Comparison of ENCODE assay signal across 9 cellular contexts in the genomic region with DNA sequence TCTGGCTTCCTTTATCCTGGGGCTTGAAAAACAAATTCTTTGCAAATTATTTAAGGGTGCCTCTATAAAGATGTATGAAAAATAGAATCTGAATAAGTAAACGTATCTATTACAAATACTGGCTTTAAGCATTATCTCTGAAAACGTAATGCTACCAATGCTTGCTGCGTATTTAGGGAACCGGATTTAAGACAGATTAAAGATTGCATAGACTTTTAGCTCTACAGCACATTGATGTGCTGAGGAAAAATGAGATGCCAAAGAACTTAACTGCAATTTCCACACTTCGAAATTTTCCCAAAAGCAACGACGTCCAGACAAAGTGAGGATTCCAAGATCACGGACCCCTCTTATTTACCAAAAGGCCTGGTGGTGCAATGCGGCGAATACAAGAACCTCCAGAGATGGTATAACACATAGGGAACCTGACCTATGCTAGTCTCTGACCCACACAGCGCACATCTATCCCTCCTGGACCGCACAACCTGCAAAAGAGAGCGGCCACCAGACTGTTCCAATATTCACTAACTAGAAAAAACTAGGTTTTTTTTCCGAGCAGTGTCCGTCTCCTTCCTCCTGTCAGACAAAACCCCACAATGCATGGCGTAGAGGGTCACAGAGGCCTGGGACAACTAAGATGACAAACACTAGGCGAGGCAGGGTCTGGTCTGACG. TPM values are rescaled to one million over a fixed set of nuclear protein-coding genes. Genes with fewer than 3 reads are reported as not detected.
DNase-seq lines count a peak whose midpoint lies in the region; ATAC-seq, FAIRE-seq and TF ChIP-seq lines count a peak whose summit lies in the region.
"Had no signal": no experiment of that assay in that cellular context is flagged by ENCODE, and none has a peak within 500 bp of the region (broad histone marks: within the 10 kb centered on the region; RNA-seq: fewer than 3 reads in every experiment).

No MANE protein-coding gene starts in this region.

- H3K9ac ChIP-seq in astrocyte (ENCODE audit: low read length), result peak overlapping the region; percentile 99

- H3K4me2 ChIP-seq in astrocyte (ENCODE audit: low read length), result peak overlapping the region; percentile 89

- peak overlapping the region; percentile 87 for H3K27ac ChIP-seq in CD4-positive, alpha-beta memory T cell (ENCODE audit: low read depth, low read length)
- H3K27ac ChIP-seq in astrocyte (ENCODE audit: low read depth, low read length), result peak overlapping the region; percentile 100
- H3K27ac ChIP-seq in tibial artery, result peak overlapping the region; percentile 94

- CTCF ChIA-PET in CD4-positive, alpha-beta memory T cell (lab: Charles Lee; ENCODE audit: partially characterized antibody), result interaction anchor here (0.9 to 2.2 kb wide), 3 partner anchors 8 to 273 kb away, joined by 3 to 10 read pairs (median 4); a partner anchor contains a TSS

- H3K9me3 Mint-ChIP-seq in CD4-positive, alpha-beta memory T cell, result no peaks in the 10 kb centered on the region
- H3K9me3 Mint-ChIP-seq in astrocyte (ENCODE audit: unreplicated experiment), result no peaks in the 10 kb centered on the region
- H3K9me3 Mint-ChIP-seq: natural killer cell treated with Interleukin-12 subunit alpha and Interleukin-12 subunit beta and Interleukin-15 and Interleukin-18, amount 100 ng/mL, for 72 hours had no signal

- H3K79me2 ChIP-seq in astrocyte (ENCODE audit: insufficient read depth, low read length), result peaks cover 47% of the 10 kb centered on the region

- H4K20me1 ChIP-seq in astrocyte (ENCODE audit: insufficient read depth, low read length), result peaks cover 16% of the 10 kb centered on the region

- POLR2A ChIA-PET in CD4-positive, alpha-beta memory T cell (lab: Charles Lee; ENCODE audit: partially characterized antibody), result interaction anchor here (0.8 to 4.3 kb wide), 14 partner anchors 8 to 1748 kb away, joined by 3 to 92 read pairs (median 8); a partner anchor contains a TSS

- no peaks in the 10 kb centered on the region for H3K27me3 Mint-ChIP-seq in CD4-positive, alpha-beta memory T cell
- no peaks in the 10 kb centered on the region for H3K27me3 Mint-ChIP-seq in astrocyte (ENCODE audit: low read depth, unreplicated experiment)
- H3K27me3 Mint-ChIP-seq: natural killer cell treated with Interleukin-12 subunit alpha and Interleukin-12 subunit beta and Interleukin-15 and Interleukin-18, amount 100 ng/mL, for 72 hours had no signal

- TF ChIP-seq CTCF in astrocyte (IDR thresholded peaks at IDR 0.05; ENCODE audit: insufficient read depth, low read depth, low read length) (no peak), tibial artery (IDR thresholded peaks at IDR 0.05) (no peak)

- no peak for FAIRE-seq in astrocyte (lab: Jason Lieb, UNC)

- peaks cover 17 to 39% (median 18%) of the 10 kb centered on the region in 4 donors for H3K4me1 Mint-ChIP-seq in CD4-positive, alpha-beta memory T cell
- peaks cover 9% of the 10 kb centered on the region for H3K4me1 Mint-ChIP-seq in astrocyte (ENCODE audit: low read depth, unreplicated experiment)

- ATAC-seq in GM19467 (IDR thresholded peaks at IDR 0.05; ENCODE audit: unreplicated experiment), result peak; percentile 26
- peak; percentile 10 for ATAC-seq in HG03521 (IDR thresholded peaks at IDR 0.05; ENCODE audit: unreplicated experiment)

- H3K4me1 ChIP-seq in CD4-positive, alpha-beta memory T cell (ENCODE audit: insufficient read depth, low read length), result peaks cover 27% of the 10 kb centered on the region
- H3K4me1 ChIP-seq in astrocyte (ENCODE audit: insufficient read depth, low read length) (peaks cover 13% of the 10 kb centered on the region), tibial artery (peaks cover 4 to 50% (median 21%) of the 10 kb centered on the region in 4 donors)

- no peaks in the 10 kb centered on the region for H3K9me3 ChIP-seq in CD4-positive, alpha-beta memory T cell (ENCODE audit: control insufficient read depth in 1 of 2, low read length in 2 of 2)
- H3K9me3 ChIP-seq in astrocyte (ENCODE audit: insufficient read depth, low read depth, low read length) (no peaks in the 10 kb centered on the region), tibial artery (no peaks in the 10 kb centered on the region)

- H3K27ac Mint-ChIP-seq in CD4-positive, alpha-beta memory T cell, result no peak overlapping the region
- H3K27ac Mint-ChIP-seq in astrocyte (ENCODE audit: unreplicated experiment), result no peak overlapping the region
- H3K27ac Mint-ChIP-seq: natural killer cell treated with Interleukin-12 subunit alpha and Interleukin-12 subunit beta and Interleukin-15 and Interleukin-18, amount 100 ng/mL, for 72 hours had no signal

- peak overlapping the region; percentile 93 for H2AFZ ChIP-seq in astrocyte (ENCODE audit: low read depth, low read length)

- peak overlapping the region; percentile 69 to 90 for H3K4me3 ChIP-seq in CD4-positive, alpha-beta memory T cell (ENCODE audit: low read length in 2 of 2)
- H3K4me3 ChIP-seq in astrocyte (ENCODE audit: insufficient read depth, low read depth, low read length) (peak overlapping the region; percentile 98), tibial artery (peak overlapping the region; percentile 79 to 87)

- peak in 3 of 5 donors; percentile 15 to 35 (median 21) for DNase-seq in CD4-positive, alpha-beta memory T cell
- DNase-seq in astrocyte (ENCODE audit: low read depth) (no peak), iris pigment epithelial cell (ENCODE audit: low read depth) (peak; percentile 16), tibial artery (no peak), HT-29 (ENCODE audit: low spot score) (no peak)
- DNase-seq in activated CD4-positive, CD25-positive, alpha-beta regulatory T cell treated with anti-CD3 and anti-CD28 coated beads, Interleukin-2, amount 50 U/mL, for 72 hours, result no peak

- peaks cover 22 to 36% of the 10 kb centered on the region in 2 donors for H3K36me3 Mint-ChIP-seq in CD4-positive, alpha-beta memory T cell
- H3K36me3 Mint-ChIP-seq in astrocyte (ENCODE audit: low read depth, unreplicated experiment), result peaks cover 4% of the 10 kb centered on the region

- H3K27me3 ChIP-seq in CD4-positive, alpha-beta memory T cell (ENCODE audit: insufficient read depth, low read length), result no peaks in the 10 kb centered on the region
- no peaks in the 10 kb centered on the region for H3K27me3 ChIP-seq in astrocyte (ENCODE audit: insufficient read depth, low read length)
- no peaks in the 10 kb centered on the region for H3K27me3 ChIP-seq in tibial artery

- intact Hi-C loops in CD4-positive, alpha-beta memory T cell (cut with micrococcal nuclease), result no loop called here
- intact Hi-C loops in tibial artery (cut with DNase I; ENCODE audit: low total_unique reads), result no loop called here

- no peak overlapping the region for H3K4me3 Mint-ChIP-seq in CD4-positive, alpha-beta memory T cell
- no peak overlapping the region for H3K4me3 Mint-ChIP-seq in astrocyte (ENCODE audit: unreplicated experiment)
- H3K4me3 Mint-ChIP-seq: natural killer cell treated with Interleukin-12 subunit alpha and Interleukin-12 subunit beta and Interleukin-15 and Interleukin-18, amount 100 ng/mL, for 72 hours had no signal

- H3K36me3 ChIP-seq in CD4-positive, alpha-beta memory T cell (ENCODE audit: insufficient read depth, low read length), result peaks cover 16% of the 10 kb centered on the region
- H3K36me3 ChIP-seq in astrocyte (ENCODE audit: insufficient read depth, low read length) (peaks cover 21% of the 10 kb centered on the region), tibial artery (peaks cover 10 to 19% (median 14%) of the 10 kb centered on the region in 3 donors)

RNA-seq across cellular contexts. Expression of a gene that starts 34.3 kb away (rescaled TPM):
- total RNA-seq in CD4-positive, alpha-beta memory T cell, result 10 to 100 TPM; 32.2 to 34.0 TPM
- 10 to 100 TPM in 1 of 2 donors, 1 to 10 TPM in 1; 6.7 to 13.1 TPM for polyA plus RNA-seq in CD4-positive, alpha-beta memory T cell
- 28.8 and 31.7 TPM in 2 replicates for total RNA-seq in astrocyte
- total RNA-seq in HT-29 (2014; rRNA removed; shearing (Covaris generic)), result 21.8 and 22.1 TPM in 2 replicates

Comparison
In these comparisons a context has a peak if more than half of its experiments do, and no peak if none do; other contexts are left out.
1. DNase-seq: peak in CD4-positive, alpha-beta memory T cell (3 of 5) and iris pigment epithelial cell (single experiment); none in astrocyte (single experiment), tibial artery (0 of 2), activated CD4-positive, CD25-positive, alpha-beta regulatory T cell treated with anti-CD3 and anti-CD28 coated beads, Interleukin-2, amount 50 U/mL, for 72 hours (single experiment) and HT-29 (single experiment).
2. Peak in every context shown above with its lines, with median percentiles within 50 percentile points of each other: H3K27ac ChIP-seq and H3K4me3 ChIP-seq.